ENCODE assay signal across 1 cellular context in genomic region chr1:99672022-99672421, GRCh38.
TF ChIP-seq lines count a peak whose summit lies in the region.

No MANE protein-coding gene starts in this region.

TF ChIP-seq in neural cell, 6 proteins besides CTCF, POLR2A, EP300 and RAD21 (continued from another document):
- TF ChIP-seq REST (IDR thresholded peaks at IDR 0.05; ENCODE audit: borderline replicate concordance) (no peak), SMC3 (conservative IDR thresholded peaks at IDR 0.05; ENCODE audit: poor library complexity) (no peak), TAF1 (IDR thresholded peaks at IDR 0.05; ENCODE audit: low read depth) (no peak)
TF ChIP-seq in neural cell: peak in this region for 0.
